1 cellular context compared by ENCODE assay signal in genomic region chr22:39908737-39909136, GRCh38.
A peak's percentile ranks its signal among the peaks of the same experiment; 100 is the strongest.
TF ChIP-seq lines count a peak whose summit lies in the region.

No MANE protein-coding gene starts in this region.

TF ChIP-seq in K562, 482 proteins besides CTCF, POLR2A, EP300 and RAD21 (continued from another document):
- peak; percentile 49; the same call in 1 of the 2 replicates for TF ChIP-seq HMBOX1 (IDR thresholded peaks at IDR 0.05)
- no peak for TF ChIP-seq NCOA6 (IDR thresholded peaks at IDR 0.05)
- no peak for TF ChIP-seq POLR3G (IDR thresholded peaks at IDR 0.05; ENCODE audit: extremely low read depth, insufficient read length, insufficient replicate concordance)
- no peak for TF ChIP-seq ATF1 (CRISPR knock-in tag; IDR thresholded peaks at IDR 0.05)
- TF ChIP-seq ATF1 (tag; IDR thresholded peaks at IDR 0.05): peak; percentile 22; the same call in 1 of the 2 replicates
- TF ChIP-seq RBM34 (IDR thresholded peaks at IDR 0.05; ENCODE audit: borderline replicate concordance, insufficient read depth, low read length): no peak
